23 cellular contexts compared by ENCODE assay signal in genomic region chr16:68481636-68482035, GRCh38. TPM values are rescaled to one million over a fixed set of nuclear protein-coding genes. Genes with fewer than 3 reads are reported as not detected.
"Had no signal": no experiment of that assay in that cellular context is flagged by ENCODE, and none has a peak within 500 bp of the region (broad histone marks: within the 10 kb centered on the region; RNA-seq: fewer than 3 reads in every experiment).

No MANE protein-coding gene starts in this region.

- H3K27me3 ChIP-seq: adrenal gland, ascending aorta, brain microvascular endothelial cell, esophagus squamous epithelium, gastrocnemius medialis, spleen, testis, uterus had no signal

- H3K4me1 ChIP-seq: adrenal gland, ascending aorta, gastrocnemius medialis, testis, uterus had no signal

- ATAC-seq: activated T-cell treated with anti-CD3 and anti-CD28 coated beads, Interleukin-2, amount 50 U/mL, for 4 hours; gastrocnemius medialis; naive thymus-derived CD4-positive, alpha-beta T cell; WTC11 had no signal

- H3K4me3 ChIP-seq: adrenal gland, ascending aorta, esophagus squamous epithelium, gastrocnemius medialis, lung, spleen, testis, uterus had no signal

- H3K4me3 Mint-ChIP-seq: activated naive CD8-positive, alpha-beta T cell; activated T-cell treated with anti-CD3 and anti-CD28 coated beads, Interleukin-2, amount 50 U/mL, for 4 hours; naive thymus-derived CD4-positive, alpha-beta T cell; neural crest cell; WTC11 had no signal

- H3K9me3 ChIP-seq: adrenal gland, ascending aorta, esophagus squamous epithelium, gastrocnemius medialis, spleen, testis, uterus had no signal

- H3K27ac Mint-ChIP-seq: activated naive CD8-positive, alpha-beta T cell; activated T-helper 2 cell treated with anti-CD3 and anti-CD28 coated beads, Interferon-gamma antibody, Interleukin-2, Interleukin-4, amounts not matched to agents 10 μg/mL and 5 μg/mL and 100 μg/mL, durations not matched to agents 14 hours and 24 hours and 36 hours; naive thymus-derived CD4-positive, alpha-beta T cell; WTC11 had no signal

- DNase-seq: activated CD8-positive, alpha-beta memory T cell treated with anti-CD3 and anti-CD28 coated beads, Interleukin-2, amount 50 U/mL, for 48 hours; activated naive CD4-positive, alpha-beta T cell; activated T-cell treated with anti-CD3 and anti-CD28 coated beads, Interleukin-2, amount 50 U/mL, for 4 hours; adrenal gland; brain microvascular endothelial cell; central memory CD4-positive, alpha-beta T cell; esophagus squamous epithelium; gastrocnemius medialis; hypothalamus; naive thymus-derived CD4-positive, alpha-beta T cell; stimulated activated CD4-positive, alpha-beta T cell treated with anti-CD3 and anti-CD28 coated beads, Interleukin-4, amount 100 ng/mL, for 1 hour; stimulated activated naive CD4-positive, alpha-beta T cell; testis; uterus had no signal

- H3K27me3 Mint-ChIP-seq: activated naive CD8-positive, alpha-beta T cell had no signal

- H3K9me3 Mint-ChIP-seq: activated T-helper 2 cell treated with anti-CD3 and anti-CD28 coated beads, Interferon-gamma antibody, Interleukin-2, Interleukin-4, amounts not matched to agents 10 μg/mL and 5 μg/mL and 100 μg/mL, durations not matched to agents 14 hours and 24 hours and 36 hours had no signal

- H3K27ac ChIP-seq: adrenal gland, ascending aorta, brain microvascular endothelial cell, gastrocnemius medialis, spleen, testis, uterus had no signal

- H3K36me3 ChIP-seq: adrenal gland, ascending aorta, brain microvascular endothelial cell, esophagus squamous epithelium, gastrocnemius medialis, spleen, uterus had no signal

- FAIRE-seq: colon, islet of Langerhans had no signal

RNA-seq across cellular contexts. Expression of gene SMPD3, which starts 33.3 kb away (rescaled TPM):
- total RNA-seq: ascending aorta had no signal
